Comparison of ENCODE assay signal across 12 cellular contexts in the genomic region with DNA sequence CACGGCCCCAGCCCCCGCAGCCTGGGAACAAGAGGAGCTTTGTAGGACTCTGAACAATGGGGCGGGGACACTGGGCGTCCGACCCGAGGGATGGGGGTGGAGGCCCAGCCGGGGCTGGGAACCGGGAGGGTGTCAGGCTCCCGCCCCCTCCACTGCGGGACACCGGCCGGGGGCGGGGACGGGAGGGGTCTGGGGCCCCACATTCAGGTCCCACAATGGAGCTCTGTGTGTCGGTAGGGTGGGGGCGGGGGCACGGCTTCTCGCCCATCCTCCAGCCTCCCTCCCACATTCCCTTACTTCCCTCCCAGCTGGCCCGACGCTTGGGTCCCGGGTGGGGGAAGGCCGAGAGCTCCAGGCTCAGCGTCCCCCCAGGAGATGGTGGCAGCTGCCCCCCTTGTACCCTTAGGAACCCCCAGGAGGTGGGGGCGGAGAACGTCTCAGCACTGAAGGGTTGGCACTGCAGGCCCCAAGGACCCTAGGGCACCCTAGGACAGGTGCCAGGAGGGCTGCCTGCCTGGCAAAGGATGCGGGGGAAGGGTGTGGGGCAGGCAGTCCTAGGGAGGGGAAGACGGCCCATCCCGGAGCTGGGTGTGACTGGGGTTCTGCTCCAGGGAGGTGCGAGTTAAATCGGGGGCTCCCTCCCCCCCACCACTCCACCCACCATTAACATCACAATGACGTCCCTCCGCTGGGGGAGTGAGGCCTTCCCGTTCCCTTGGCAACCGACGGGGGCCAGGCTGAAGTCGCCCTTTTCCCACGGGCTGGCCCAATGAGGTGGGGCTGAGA. TPM values are rescaled to one million over a fixed set of nuclear protein-coding genes. Genes with fewer than 3 reads are reported as not detected.
DNase-seq lines count a peak whose midpoint lies in the region; ATAC-seq and TF ChIP-seq lines count a peak whose summit lies in the region.
"Had no signal": no experiment of that assay in that cellular context is flagged by ENCODE, and none has a peak within 500 bp of the region (broad histone marks: within the 10 kb centered on the region; RNA-seq: fewer than 3 reads in every experiment).

No MANE protein-coding gene starts in this region.

- H3K4me3 ChIP-seq in GM23338 = peak overlapping the region; percentile 64
- peak overlapping the region; percentile 65; the same call in 1 of the 2 replicates for H3K4me3 ChIP-seq in iPS-20b (ENCODE audit: low read length)
- H3K4me3 ChIP-seq: upper lobe of right lung had no signal

- peak overlapping the region; percentile 81 for H3K9ac ChIP-seq in iPS-20b (ENCODE audit: low read depth, low read length)

- peaks cover 21% of the 10 kb centered on the region for H3F3A ChIP-seq in GM23338 (replicated peaks; ENCODE audit: low read depth)

- H3K27ac ChIP-seq in GM23338 (ENCODE audit: low read depth) = peak overlapping the region; percentile 98
- H3K27ac ChIP-seq in iPS-20b (ENCODE audit: low read length) = peak overlapping the region; percentile 73
- H3K27ac ChIP-seq: upper lobe of right lung had no signal

- H3K27me3 Mint-ChIP-seq in GM23338 (ENCODE audit: insufficient read depth, low read depth, poor library complexity) (peaks cover 13% of the 10 kb centered on the region), chondrocyte (ENCODE audit: low read depth) (peaks cover 26% of the 10 kb centered on the region), progenitor cell of endocrine pancreas (peaks cover 49% of the 10 kb centered on the region)

- H3K36me3 Mint-ChIP-seq in GM23338 (ENCODE audit: low read depth) (peaks cover 45% of the 10 kb centered on the region), chondrocyte (ENCODE audit: low read depth) (peaks cover 3% of the 10 kb centered on the region), progenitor cell of endocrine pancreas (ENCODE audit: insufficient read depth) (peaks cover 18% of the 10 kb centered on the region)

- no peak for TF ChIP-seq CTCF in GM23338 (conservative IDR thresholded peaks at IDR 0.05; ENCODE audit: low read depth in 2 of 2)
- no peak for TF ChIP-seq CTCF in chondrocyte (IDR thresholded peaks at IDR 0.05)
- no peak for TF ChIP-seq CTCF in progenitor cell of endocrine pancreas (IDR thresholded peaks at IDR 0.05; ENCODE audit: unreplicated experiment)

- no peak overlapping the region; the same call in 1 of the 2 replicates for H2AFZ ChIP-seq in GM23338

- H3K79me2 ChIP-seq in GM23338 (replicated peaks; ENCODE audit: insufficient read depth) = 0 out of 2 replicates have a peak, but pooled peaks cover 3% of the 10 kb centered on the region

- H3K9me3 Mint-ChIP-seq in GM23338 (peaks cover 4% of the 10 kb centered on the region), chondrocyte (ENCODE audit: low read depth) (no peaks in the 10 kb centered on the region), progenitor cell of endocrine pancreas (ENCODE audit: low read depth) (no peaks in the 10 kb centered on the region)

- H3K4me2 ChIP-seq in GM23338 = peak overlapping the region; percentile 93

- peak overlapping the region; percentile 63 for H3K4me3 Mint-ChIP-seq in GM23338
- peak overlapping the region; percentile 9 for H3K4me3 Mint-ChIP-seq in chondrocyte (ENCODE audit: unreplicated experiment)
- peak overlapping the region; percentile 58 for H3K4me3 Mint-ChIP-seq in progenitor cell of endocrine pancreas (ENCODE audit: low read depth)

- H3K9me2 ChIP-seq in GM23338 (ENCODE audit: insufficient read depth) = no peaks in the 10 kb centered on the region

- no peaks in the 10 kb centered on the region; the same call in 1 of the 2 replicates for H4K20me1 ChIP-seq in GM23338 (replicated peaks; ENCODE audit: insufficient read depth)

- H3K27me3 ChIP-seq in GM23338 (ENCODE audit: insufficient read depth) = peaks cover 9% of the 10 kb centered on the region
- H3K27me3 ChIP-seq in iPS-20b (ENCODE audit: insufficient read depth, low read length) = peaks cover 40% of the 10 kb centered on the region

- no peaks in the 10 kb centered on the region for H3K36me3 ChIP-seq in GM23338 (ENCODE audit: insufficient read depth)
- peaks cover 18% of the 10 kb centered on the region; the same call in 1 of the 2 replicates for H3K36me3 ChIP-seq in iPS-20b (ENCODE audit: insufficient read depth, low read depth, low read length)
- H3K36me3 ChIP-seq: upper lobe of right lung had no signal

- H3K27ac Mint-ChIP-seq in GM23338 (peak overlapping the region; percentile 92), chondrocyte (ENCODE audit: unreplicated experiment) (peak overlapping the region; percentile 32), progenitor cell of endocrine pancreas (peak overlapping the region; percentile 86)

- peak; percentile 62 for ATAC-seq in GM23338
- no peak for ATAC-seq in HG03354 (IDR thresholded peaks at IDR 0.05; ENCODE audit: poor library complexity, severe bottlenecking, unreplicated experiment)
- ATAC-seq in HG02571 (IDR thresholded peaks at IDR 0.05; ENCODE audit: unreplicated experiment) = no peak
- ATAC-seq: upper lobe of right lung had no signal

- DNase-seq in GM23338 (ENCODE audit: low spot score) (peak; percentile 94), chondrocyte (ENCODE audit: low spot score) (no peak), progenitor cell of endocrine pancreas (ENCODE audit: low spot score, unreplicated experiment) (peak; percentile 65), A172 (ENCODE audit: low spot score) (no peak), kidney tubule cell (ENCODE audit: low spot score) (no peak)
- DNase-seq: activated effector memory CD4-positive, alpha-beta T cell treated with anti-CD3 and anti-CD28 coated beads, Interleukin-2, amount 50 U/mL, for 16 hours; effector CD8-positive, alpha-beta T cell; NCI-H1105 treated with DMSO at 0.1 percent for 48 hours; upper lobe of right lung had no signal

- peaks cover 37% of the 10 kb centered on the region for H3K4me1 ChIP-seq in GM23338 (ENCODE audit: insufficient read depth)
- H3K4me1 ChIP-seq in iPS-20b (ENCODE audit: insufficient read depth, low read length) = peaks cover 20% of the 10 kb centered on the region; the same call in 1 of the 2 replicates
- H3K4me1 ChIP-seq: upper lobe of right lung had no signal

- no peaks in the 10 kb centered on the region for H3K9me3 ChIP-seq in iPS-20b (ENCODE audit: insufficient read depth, low read depth, low read length)
- H3K9me3 ChIP-seq: upper lobe of right lung had no signal

- H3K4me1 Mint-ChIP-seq in GM23338 = peaks cover 46% of the 10 kb centered on the region
- H3K4me1 Mint-ChIP-seq in chondrocyte (ENCODE audit: low read depth) = peaks cover 8% of the 10 kb centered on the region
- peaks cover 24% of the 10 kb centered on the region for H3K4me1 Mint-ChIP-seq in progenitor cell of endocrine pancreas (ENCODE audit: low read depth)

TF ChIP-seq in GM23338, 12 proteins besides CTCF, POLR2A, EP300 and RAD21:
- peak; percentile 52; the same call in 1 of the 2 replicates for TF ChIP-seq CREB1 (CRISPR knock-in tag; IDR thresholded peaks at IDR 0.05; ENCODE audit: low read depth)
- no peak for TF ChIP-seq JUNB (IDR thresholded peaks at IDR 0.05; ENCODE audit: unreplicated experiment)
- TF ChIP-seq POLR2AphosphoS5 (IDR thresholded peaks at IDR 0.05; ENCODE audit: low read depth) = peak; percentile 50; the same call in 1 of the 2 replicates
TF ChIP-seq in GM23338: peak in this region for 2.

RNA-seq across cellular contexts. Expression of gene TTYH1, which starts 5.3 kb away (rescaled TPM):
- total RNA-seq in GM23338 (2014; rRNA removed; shearing (Covaris generic)) = 31.8 and 40.8 TPM in 2 replicates
- 18.2 and 21.5 TPM in 2 replicates for polyA plus RNA-seq in GM23338 (2016; fragmentation: Nextera tagmentation; extraction: Ambion mirVana)
- total RNA-seq in chondrocyte = 0.49 TPM in 1 of 3 replicates, not detected in the others
- 133 and 144 TPM in 2 replicates for total RNA-seq in progenitor cell of endocrine pancreas
- total RNA-seq in A172 (2014; rRNA removed; shearing (Covaris generic)) = not detected in 2 replicates
- total RNA-seq: upper lobe of right lung had no signal

RNA-seq across cellular contexts. Expression of gene LENG8, which starts 28.4 kb away (rescaled TPM):
- 45.6 and 74.3 TPM in 2 replicates for total RNA-seq in GM23338 (2014; rRNA removed; shearing (Covaris generic))
- 41.2 and 42.1 TPM in 2 replicates for polyA plus RNA-seq in GM23338 (2016; fragmentation: Nextera tagmentation; extraction: Ambion mirVana)
- total RNA-seq in chondrocyte (110 to 166 TPM (median 116 TPM) in 3 replicates), progenitor cell of endocrine pancreas (188 and 210 TPM in 2 replicates)
- total RNA-seq in A172 (2014; rRNA removed; shearing (Covaris generic)) = 13.6 and 14.8 TPM in 2 replicates

RNA-seq across cellular contexts. Expression of gene LENG9, which starts 43.0 kb away (rescaled TPM):
- total RNA-seq in GM23338 (2014; rRNA removed; shearing (Covaris generic)) = 3.3 and 6.4 TPM in 2 replicates
- polyA plus RNA-seq in GM23338 (2016; fragmentation: Nextera tagmentation; extraction: Ambion mirVana) = 0.26 and 0.52 TPM in 2 replicates
- total RNA-seq in chondrocyte (10.2 to 14.8 TPM (median 13.2 TPM) in 3 replicates), progenitor cell of endocrine pancreas (0.72 and 0.75 TPM in 2 replicates)
- total RNA-seq in A172 (2014; rRNA removed; shearing (Covaris generic)) = not detected in 2 replicates

RNA-seq across cellular contexts. Expression of gene CDC42EP5, which starts 52.5 kb away (rescaled TPM):
- total RNA-seq in GM23338 (2014; rRNA removed; shearing (Covaris generic)) = 0.35 and 3.4 TPM in 2 replicates
- polyA plus RNA-seq in GM23338 (2016; fragmentation: Nextera tagmentation; extraction: Ambion mirVana) = 1.4 and 2.3 TPM in 2 replicates
- total RNA-seq in chondrocyte (62.9 to 66.4 TPM (median 66.4 TPM) in 3 replicates), progenitor cell of endocrine pancreas (1.6 and 2.1 TPM in 2 replicates)
- 17.2 and 19.1 TPM in 2 replicates for total RNA-seq in A172 (2014; rRNA removed; shearing (Covaris generic))

RNA-seq across cellular contexts. Expression of gene LAIR1, which starts 55.8 kb away (rescaled TPM):
- total RNA-seq in GM23338 (2014; rRNA removed; shearing (Covaris generic)) = 1.3 TPM in 1 of 2 replicates, not detected in the other
- 0.10 TPM in 2 replicates for polyA plus RNA-seq in GM23338 (2016; fragmentation: Nextera tagmentation; extraction: Ambion mirVana)
- total RNA-seq in chondrocyte = not detected in 3 replicates
- total RNA-seq in progenitor cell of endocrine pancreas = not detected in 2 replicates
- total RNA-seq in A172 (2014; rRNA removed; shearing (Covaris generic)) = not detected in 2 replicates

Comparison
In these comparisons a context has a peak if more than half of its experiments do, and no peak if none do; other contexts are left out.
1. DNase-seq: peak in GM23338 (single experiment) and progenitor cell of endocrine pancreas (single experiment); none in chondrocyte (single experiment), A172 (single experiment) and kidney tubule cell (single experiment).
2. H3K27ac Mint-ChIP-seq: peak in every context shown above with its lines; median percentile 92 in GM23338; 86 in progenitor cell of endocrine pancreas; 32 in chondrocyte.
3. H3K4me3 Mint-ChIP-seq: peak in every context shown above with its lines; median percentile 63 in GM23338; 58 in progenitor cell of endocrine pancreas; 9 in chondrocyte.
4. RNA of gene TTYH1, which starts 5.3 kb away (total RNA-seq): 133 to 144 TPM in progenitor cell of endocrine pancreas and 31.8 to 40.8 TPM in GM23338; 0.49 TPM in chondrocyte and not detected in A172; every median in the first group is over 10 times any median in the second.